In genomic region chr2:57906152-57906732, GRCh38 we compare ENCODE assay signal across 10 cellular contexts.
A peak's percentile ranks its signal among the peaks of the same experiment; 100 is the strongest.
DNase-seq lines count a peak whose midpoint lies in the region; ATAC-seq, FAIRE-seq and TF ChIP-seq lines count a peak whose summit lies in the region.
"Had no signal": no experiment of that assay in that cellular context is flagged by ENCODE, and none has a peak within 500 bp of the region (broad histone marks: within the 10 kb centered on the region; RNA-seq: fewer than 3 reads in every experiment).

No MANE protein-coding gene starts in this region.

- intact Hi-C loops in Right ventricle myocardium superior (cut with DNase I): loop anchor here (10.0 kb wide), 1 partner anchor 539 kb away; no protein-coding TSS in a partner anchor
- intact Hi-C loops in sciatic nerve (cut with DNase I): no loop called here
- intact Hi-C loops in posterior vena cava (cut with DNase I): no loop called here

- peak; percentile 72 for ATAC-seq in HG02870 (IDR thresholded peaks at IDR 0.05; ENCODE audit: unreplicated experiment)
- ATAC-seq in Right ventricle myocardium superior (ENCODE audit: poor library complexity): peak; percentile 84
- ATAC-seq in sciatic nerve: peak; percentile 86

- H3K4me3 ChIP-seq in WERI-Rb-1 (ENCODE audit: low read depth, low read length): no peak overlapping the region
- H3K4me3 ChIP-seq: SJCRH30, skin epidermis had no signal

- H3K27ac ChIP-seq in WERI-Rb-1: no peak overlapping the region
- H3K27ac ChIP-seq: SJCRH30 had no signal

- peak; percentile 70 to 74 for DNase-seq in AML-193 (lab: John Stamatoyannopoulos, UW)
- DNase-seq in GM18507 (ENCODE audit: extremely low spot score, insufficient read length, low read depth): peak; percentile 26
- DNase-seq in NCI-H1694 treated with DMSO at 0.1 percent for 48 hours (lab: John Stamatoyannopoulos, UW): peak; percentile 81
- DNase-seq in WERI-Rb-1: no peak
- DNase-seq in Right ventricle myocardium superior: no peak
- no peak for DNase-seq in sciatic nerve (ENCODE audit: low spot score)
- DNase-seq in posterior vena cava (ENCODE audit: low spot score): no peak

- no peaks in the 10 kb centered on the region for H3K27me3 ChIP-seq in WERI-Rb-1 (ENCODE audit: insufficient read depth, low read depth, severe bottlenecking)
- H3K27me3 ChIP-seq: SJCRH30 had no signal

- FAIRE-seq in GM18507 (lab: Jason Lieb, UNC): peak; percentile 82

- TF ChIP-seq CTCF in WERI-Rb-1 (IDR thresholded peaks at IDR 0.05; ENCODE audit: low read depth, low read length): peak; percentile 84

- H3K36me3 ChIP-seq in WERI-Rb-1: no peaks in the 10 kb centered on the region
- H3K36me3 ChIP-seq: SJCRH30 had no signal

- H3K9me3 ChIP-seq in WERI-Rb-1 (ENCODE audit: severe bottlenecking): no peaks in the 10 kb centered on the region
- H3K9me3 ChIP-seq: SJCRH30 had no signal

Comparison
In these comparisons a context has a peak if more than half of its experiments do, and no peak if none do; other contexts are left out.
1. DNase-seq: peak in AML-193 (2 of 2), GM18507 (single experiment) and NCI-H1694 treated with DMSO at 0.1 percent for 48 hours (single experiment); none in WERI-Rb-1 (single experiment), Right ventricle myocardium superior (single experiment), sciatic nerve (single experiment) and posterior vena cava (single experiment).
2. Peak in every context shown above with its lines, with median percentiles within 50 percentile points of each other: ATAC-seq.